ENCODE assay signal across 11 cellular contexts in the genomic region with DNA sequence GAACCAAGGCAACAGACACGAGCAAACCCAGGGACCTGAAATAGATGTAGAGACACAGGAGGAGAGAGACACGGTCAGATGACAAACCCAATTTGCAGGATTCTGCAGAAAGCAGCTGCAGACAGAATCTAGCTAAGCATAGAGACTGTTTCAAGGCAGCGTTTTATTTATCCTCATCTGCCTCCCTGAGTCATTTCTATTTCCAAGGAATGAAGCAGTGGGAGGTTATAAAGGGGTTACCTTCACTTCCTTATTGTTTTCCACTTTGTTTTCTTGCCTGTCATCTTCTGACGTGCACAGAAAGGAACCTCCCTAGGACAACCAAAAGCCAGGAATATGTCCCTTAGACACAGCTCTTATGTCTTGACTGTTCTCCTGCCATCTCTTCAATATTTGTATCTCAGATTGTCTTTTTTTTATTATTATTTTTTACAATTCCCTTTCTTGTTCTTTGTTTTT. TPM values are rescaled to one million over a fixed set of nuclear protein-coding genes. Genes with fewer than 3 reads are reported as not detected.
A peak's percentile ranks its signal among the peaks of the same experiment; 100 is the strongest.
DNase-seq lines count a peak whose midpoint lies in the region; ATAC-seq, FAIRE-seq and TF ChIP-seq lines count a peak whose summit lies in the region.
"Not testable (repeated sequence)": the region's sequence is repeated elsewhere in the genome, so short reads cannot be mapped to it uniquely, and the experiment has no call there.
"Had no signal": no experiment of that assay in that cellular context is flagged by ENCODE, and none has a peak within 500 bp of the region (broad histone marks: within the 10 kb centered on the region; RNA-seq: fewer than 3 reads in every experiment).

No MANE protein-coding gene starts in this region.

- not testable (repeated sequence) for H2AFZ ChIP-seq in H9 (ENCODE audit: low read length); IMR-90 (replicated peaks; ENCODE audit: low read length, poor library complexity)

- not testable (repeated sequence) for H3K56ac ChIP-seq in H9 (ENCODE audit: insufficient read length, low read depth, low read length); IMR-90 (ENCODE audit: extremely low read depth, insufficient read depth, low read length)

- not testable (repeated sequence) for H3K9ac ChIP-seq in H9 (ENCODE audit: extremely low read depth, insufficient read length, low read length); IMR-90 (ENCODE audit: low read depth, low read length)

- POLR2A ChIA-PET in Caco-2 (lab: Charles Lee): interaction anchor here (0.7 kb wide), 1 partner anchor 81 kb away, joined by 4 read pairs; no protein-coding TSS in a partner anchor
- POLR2A ChIA-PET in IMR-90 (lab: Charles Lee; ENCODE audit: unreplicated experiment): not testable (repeated sequence)

- not testable (repeated sequence) for H3T11ph ChIP-seq in H9 (ENCODE audit: low read length)

- peaks cover 75% of the 10 kb centered on the region for H3K4me1 ChIP-seq in Caco-2
- not testable (repeated sequence) for H3K4me1 ChIP-seq in H9 (ENCODE audit: insufficient read depth, low read length); IMR-90 (ENCODE audit: control insufficient read depth, insufficient read depth, low read length)

- H2BK12ac ChIP-seq in H9 (ENCODE audit: insufficient read length, low read depth, low read length): not testable (repeated sequence)

- peaks cover 53% of the 10 kb centered on the region for H3K4me1 Mint-ChIP-seq in Caco-2 (ENCODE audit: low read depth, unreplicated experiment)
- peaks cover 57 to 58% of the 10 kb centered on the region in 2 experiments for H3K4me1 Mint-ChIP-seq in H9
- peaks cover 32% of the 10 kb centered on the region for H3K4me1 Mint-ChIP-seq in endothelial cell (ENCODE audit: unreplicated experiment)
- peaks cover 46% of the 10 kb centered on the region for H3K4me1 Mint-ChIP-seq in mesothelial cell of epicardium

- not testable (repeated sequence) for H4K5ac ChIP-seq in H9 (ENCODE audit: insufficient read length, low read depth, low read length); IMR-90 (ENCODE audit: low read depth, low read length)

- H3K36me3 ChIP-seq in Caco-2 (ENCODE audit: control insufficient read depth, insufficient read depth, low read length); IMR-90 (ENCODE audit: control insufficient read depth, insufficient read depth, low read length); bronchial epithelial cell (ENCODE audit: control insufficient read depth, insufficient read depth, low read length): not testable (repeated sequence)

- not testable (repeated sequence) for H2BK5ac ChIP-seq in H9 (ENCODE audit: insufficient read length, low read length); IMR-90 (ENCODE audit: low read depth, low read length, poor library complexity, severe bottlenecking)

- CTCF ChIA-PET in Caco-2 (lab: Charles Lee); IMR-90 (lab: Yijun Ruan, JAX): not testable (repeated sequence)

- not testable (repeated sequence) for H3K27me3 Mint-ChIP-seq in Caco-2 (ENCODE audit: insufficient read depth, unreplicated experiment); H9 (ENCODE audit: low read depth); endothelial cell (ENCODE audit: unreplicated experiment); mesothelial cell of epicardium (ENCODE audit: low read depth)

- H3K4ac ChIP-seq in H9 (ENCODE audit: low read depth, low read length); IMR-90 (ENCODE audit: low read depth, low read length): not testable (repeated sequence)

- peak in 1 of 2 experiments; percentile 17 for DNase-seq in Caco-2
- DNase-seq in H9; IMR-90; bronchial epithelial cell (ENCODE audit: low read depth); endothelial cell (ENCODE audit: low spot score); mesothelial cell of epicardium (ENCODE audit: low spot score in 2 of 2, unreplicated experiment in 2 of 2); sciatic nerve (ENCODE audit: low spot score): not testable (repeated sequence)

- not testable (repeated sequence) for BruUV-seq in Caco-2 (replicated peaks; lab: Mats Ljungman, UMichigan); IMR-90 (replicated peaks; lab: Mats Ljungman, UMichigan)

- not testable (repeated sequence) for H4K20me1 ChIP-seq in H9 (ENCODE audit: control insufficient read depth, insufficient read depth, insufficient read length); IMR-90 (ENCODE audit: insufficient read depth, low read length)

- H2AK5ac ChIP-seq in H9 (ENCODE audit: insufficient read length, low read length); IMR-90 (ENCODE audit: low read depth, low read length): not testable (repeated sequence)

- H3K9me3 Mint-ChIP-seq in Caco-2 (ENCODE audit: unreplicated experiment); H9; endothelial cell (ENCODE audit: unreplicated experiment); mesothelial cell of epicardium: not testable (repeated sequence)

- not testable (repeated sequence) for TF ChIP-seq RAD21 in IMR-90 (IDR thresholded peaks at IDR 0.05; ENCODE audit: low read length)

- H4K8ac ChIP-seq in H9 (replicated peaks; ENCODE audit: insufficient read length, low read depth, low read length); IMR-90 (ENCODE audit: low read depth in 2 of 2, low read length in 2 of 2): not testable (repeated sequence)

- not testable (repeated sequence) for H3K4me2 ChIP-seq in H9 (ENCODE audit: insufficient read depth, insufficient read length, low read length); IMR-90 (ENCODE audit: low read depth, low read length)

- not testable (repeated sequence) for H2BK20ac ChIP-seq in H9 (ENCODE audit: low read depth, low read length, poor library complexity, severe bottlenecking); IMR-90 (ENCODE audit: low read depth, low read length)

- not testable (repeated sequence) for H3K23ac ChIP-seq in H9 (ENCODE audit: insufficient read length, low read depth, low read length); IMR-90 (ENCODE audit: low read depth, low read length)

- TF ChIP-seq CTCF in Caco-2 (IDR thresholded peaks at IDR 0.05; ENCODE audit: insufficient read depth in 1 of 2, low read depth in 1 of 2, low read length in 1 of 2, severe bottlenecking in 1 of 2, unreplicated experiment in 1 of 2); H9 (conservative IDR thresholded peaks at IDR 0.05); IMR-90 (conservative IDR thresholded peaks at IDR 0.05; ENCODE audit: low read depth, low read length); bronchial epithelial cell (IDR thresholded peaks at IDR 0.05; ENCODE audit: insufficient read depth, low read length, severe bottlenecking); endothelial cell (IDR thresholded peaks at IDR 0.05; ENCODE audit: unreplicated experiment); mesothelial cell of epicardium (IDR thresholded peaks at IDR 0.05; ENCODE audit: unreplicated experiment): not testable (repeated sequence)

- not testable (repeated sequence) for H4K91ac ChIP-seq in H9 (ENCODE audit: insufficient read length, low read depth, low read length); IMR-90 (ENCODE audit: insufficient read depth, low read depth, low read length)

- in situ Hi-C loops in IMR-90 (cut with MboI; ENCODE audit: low sequenced_read_pairs): not testable (repeated sequence)

- H3K27ac ChIP-seq in H9 (ENCODE audit: insufficient read length, low read depth, low read length): peak overlapping the region; percentile 74
- H3K27ac ChIP-seq in IMR-90 (ENCODE audit: insufficient read depth, low read length): not testable (repeated sequence)

- ATAC-seq in IMR-90 (ENCODE audit: low read depth) (peak; percentile 65), sciatic nerve (peak; percentile 60)

- WGBS in H9 (ENCODE audit: extremely low coverage, insufficient read length, low lambda C conversion rate): no CpG with 5 or more reads among the region's 4 CpGs
- no CpG with 5 or more reads among the region's 4 CpGs for WGBS in IMR-90 (ENCODE audit: extremely low coverage in 2 of 2, insufficient read length in 1 of 2), 2 experiments

- H2BK15ac ChIP-seq in H9 (ENCODE audit: low read depth, low read length); IMR-90 (ENCODE audit: low read depth, low read length): not testable (repeated sequence)

- H3K27me3 ChIP-seq in Caco-2 (replicated peaks; ENCODE audit: control insufficient read depth, insufficient read depth, low read length); H9 (ENCODE audit: insufficient read depth, low read length); IMR-90 (ENCODE audit: control insufficient read depth, insufficient read depth, low read length); bronchial epithelial cell (ENCODE audit: control insufficient read depth, insufficient read depth, low read length): not testable (repeated sequence)

- peaks cover 90% of the 10 kb centered on the region for H3K36me3 Mint-ChIP-seq in Caco-2 (ENCODE audit: insufficient read depth, unreplicated experiment)
- H3K36me3 Mint-ChIP-seq in H9 (ENCODE audit: insufficient read depth in 1 of 3, low read depth in 3 of 3); mesothelial cell of epicardium: not testable (repeated sequence)
- H3K36me3 Mint-ChIP-seq in endothelial cell (ENCODE audit: low read depth, unreplicated experiment): peaks cover 12% of the 10 kb centered on the region

- not testable (repeated sequence) for H3K23me2 ChIP-seq in H9 (ENCODE audit: insufficient read length, low read depth, low read length, poor library complexity, severe bottlenecking)

- H3K27ac Mint-ChIP-seq in Caco-2 (ENCODE audit: unreplicated experiment) (peak overlapping the region; percentile 95), H9 (peak overlapping the region; percentile 84 to 98 (median 96)), endothelial cell (ENCODE audit: unreplicated experiment) (peak overlapping the region; percentile 98), mesothelial cell of epicardium (peak overlapping the region; percentile 71)

- FAIRE-seq in bronchial epithelial cell (lab: Jason Lieb, UNC): peak; percentile 18

- dilution Hi-C loops in IMR-90 (cut with HindIII; ENCODE audit: low sequenced_read_pairs, unreplicated experiment): not testable (repeated sequence)

- peak overlapping the region; percentile 61 for H2BK120ac ChIP-seq in H9 (ENCODE audit: low read depth, low read length, poor library complexity, severe bottlenecking)
- H2BK120ac ChIP-seq in IMR-90 (ENCODE audit: low read depth, low read length): not testable (repeated sequence)

- not testable (repeated sequence) for H3K79me1 ChIP-seq in H9 (ENCODE audit: insufficient read depth, low read depth, low read length, poor library complexity, severe bottlenecking); IMR-90 (ENCODE audit: low read depth in 1 of 2, low read length in 2 of 2)

- not testable (repeated sequence) for H3K4me3 ChIP-seq in Caco-2 (ENCODE audit: low read depth, low read length); IMR-90 (ENCODE audit: insufficient read depth, low read depth, low read length); bronchial epithelial cell (ENCODE audit: low read depth, low read length)

- H3K4me3 Mint-ChIP-seq in Caco-2 (ENCODE audit: unreplicated experiment) (peak overlapping the region; percentile 23), endothelial cell (ENCODE audit: unreplicated experiment) (peak overlapping the region; percentile 49)
- H3K4me3 Mint-ChIP-seq in H9, mesothelial cell of epicardium: not testable (repeated sequence)

- H3K18ac ChIP-seq in H9 (ENCODE audit: insufficient read length, low read depth, low read length); IMR-90 (ENCODE audit: low read depth, low read length): not testable (repeated sequence)

- not testable (repeated sequence) for H3K14ac ChIP-seq in H9 (ENCODE audit: insufficient read depth, low read length); IMR-90 (replicated peaks; ENCODE audit: low read depth, low read length)

- intact Hi-C loops in Caco-2 (cut with micrococcal nuclease; ENCODE audit: unreplicated experiment); IMR-90 (cut with micrococcal nuclease); sciatic nerve (cut with DNase I): not testable (repeated sequence)

- not testable (repeated sequence) for H3K79me2 ChIP-seq in H9 (ENCODE audit: insufficient read depth, low read length)

- H3K9me3 ChIP-seq in Caco-2; H9 (ENCODE audit: control insufficient read depth, low read depth, low read length); IMR-90 (ENCODE audit: control insufficient read depth, insufficient read depth, low read length): not testable (repeated sequence)

- not testable (repeated sequence) for H2AK9ac ChIP-seq in IMR-90 (replicated peaks; ENCODE audit: low read depth, low read length, poor library complexity)

- TF ChIP-seq POLR2A in IMR-90 (IDR thresholded peaks at IDR 0.05; ENCODE audit: low read depth, low read length): not testable (repeated sequence)

- not testable (repeated sequence) for H3K9me1 ChIP-seq in IMR-90 (ENCODE audit: insufficient read depth, low read length)

RNA-seq across cellular contexts. Expression of a gene that starts 24.7 kb away (rescaled TPM):
- total RNA-seq in Caco-2 (2022) (129 and 141 TPM in 2 replicates), H9 (2021) (19.1 and 19.3 TPM in 2 replicates), IMR-90 (2012; rRNA removed) (under 0.01 TPM in 1 of 2 replicates, not detected in the other), bronchial epithelial cell (not detected in 2 replicates), endothelial cell (ENCODE audit: unreplicated experiment) (0.64 TPM), mesothelial cell of epicardium (4.7 to 5.1 TPM (median 4.9 TPM) in 3 replicates), sciatic nerve (7.5 TPM)
- polyA plus RNA-seq in IMR-90 (2012; rRNA removed): 0.05 and 0.07 TPM in 2 replicates
- polyA plus RNA-seq in IMR-90 (2012; cell fraction: cytosol; rRNA removed): 0.05 TPM in 1 of 2 replicates, not detected in the other
- polyA plus RNA-seq in IMR-90 (2012; cell fraction: nucleus; rRNA removed; ENCODE audit: low replicate concordance): 0.10 and 0.30 TPM in 2 replicates
- total RNA-seq: M059J, SJSA1 had no signal

RNA-seq across cellular contexts. Expression of a gene that starts 58.8 kb away (rescaled TPM):
- total RNA-seq in Caco-2 (2022) (not detected in 2 replicates), H9 (2021) (199 and 211 TPM in 2 replicates), IMR-90 (2012; rRNA removed) (not detected in 2 replicates), bronchial epithelial cell (not detected in 2 replicates), endothelial cell (ENCODE audit: unreplicated experiment) (4.5 TPM), mesothelial cell of epicardium (0.32 to 0.58 TPM (median 0.42 TPM) in 3 replicates), sciatic nerve (0.31 TPM)
- not detected in 2 replicates for polyA plus RNA-seq in IMR-90 (2012; rRNA removed)
- not detected in 2 replicates for polyA plus RNA-seq in IMR-90 (2012; cell fraction: cytosol; rRNA removed)
- polyA plus RNA-seq in IMR-90 (2012; cell fraction: nucleus; rRNA removed; ENCODE audit: low replicate concordance): 0.01 TPM in 1 of 2 replicates, not detected in the other
- total RNA-seq: A673, M059J, Peyer's patch, SJSA1 had no signal

Comparison
In these comparisons a context has a peak if more than half of its experiments do, and no peak if none do; other contexts are left out.
1. RNA of a gene that starts 58.8 kb away (total RNA-seq): 199 to 211 TPM in H9; 4.5 TPM in endothelial cell (single experiment), 0.32 to 0.58 TPM in mesothelial cell of epicardium, 0.31 TPM in sciatic nerve (single experiment), not detected in Caco-2, not detected in IMR-90 and not detected in bronchial epithelial cell; every median in the first group is over 10 times any median in the second.
2. Peak in every context shown above with its lines, with median percentiles within 50 percentile points of each other: H3K27ac Mint-ChIP-seq.